In the genomic region with DNA sequence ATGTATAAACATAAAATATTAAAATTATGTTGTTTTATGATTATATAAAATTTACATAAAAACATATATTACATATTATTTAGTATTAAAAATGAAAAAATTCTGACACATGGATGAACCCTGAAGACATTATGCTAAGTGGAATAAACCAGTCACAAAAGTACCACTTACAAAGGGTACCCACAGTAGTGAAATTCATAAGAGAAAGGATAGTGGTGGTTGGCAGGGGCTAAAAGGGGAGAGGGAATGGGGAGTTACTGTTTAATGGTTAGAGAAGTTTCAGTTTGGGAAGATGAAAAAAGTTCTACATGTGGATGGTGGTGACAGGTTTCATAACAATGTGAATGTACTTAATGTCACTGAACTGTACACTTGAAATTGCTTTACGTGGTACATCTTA, we compare ENCODE assay signal across 19 cellular contexts. TPM values are rescaled to one million over a fixed set of nuclear protein-coding genes. Genes with fewer than 3 reads are reported as not detected.
A peak's percentile ranks its signal among the peaks of the same experiment; 100 is the strongest.
DNase-seq lines count a peak whose midpoint lies in the region; ATAC-seq, FAIRE-seq and TF ChIP-seq lines count a peak whose summit lies in the region.
"Had no signal": no experiment of that assay in that cellular context is flagged by ENCODE, and none has a peak within 500 bp of the region (broad histone marks: within the 10 kb centered on the region; RNA-seq: fewer than 3 reads in every experiment).

No MANE protein-coding gene starts in this region.

- H3K27me3 Mint-ChIP-seq in activated CD4-positive, alpha-beta T cell treated with anti-CD3 and anti-CD28 coated beads for 36 hours: no peaks in the 10 kb centered on the region
- no peaks in the 10 kb centered on the region for H3K27me3 Mint-ChIP-seq in progenitor cell of endocrine pancreas
- H3K27me3 Mint-ChIP-seq: CD8-positive, alpha-beta memory T cell had no signal

- no peak for TF ChIP-seq CTCF in progenitor cell of endocrine pancreas (IDR thresholded peaks at IDR 0.05; ENCODE audit: unreplicated experiment)
- TF ChIP-seq CTCF in tibial nerve (IDR thresholded peaks at IDR 0.05): no peak

- POLR2A ChIA-PET in activated CD4-positive, alpha-beta T cell treated with anti-CD3 and anti-CD28 coated beads for 36 hours (lab: Charles Lee): no interaction called here

- no peaks in the 10 kb centered on the region for H3K9me3 Mint-ChIP-seq in activated CD4-positive, alpha-beta T cell treated with anti-CD3 and anti-CD28 coated beads for 36 hours (ENCODE audit: low read depth)
- no peaks in the 10 kb centered on the region for H3K9me3 Mint-ChIP-seq in progenitor cell of endocrine pancreas (ENCODE audit: low read depth)
- H3K9me3 Mint-ChIP-seq: CD8-positive, alpha-beta memory T cell; HFFc6 had no signal

- ATAC-seq in activated CD4-positive, alpha-beta T cell treated with anti-CD3 and anti-CD28 coated beads for 36 hours: peak; percentile 26

- no peak overlapping the region for H3K27ac Mint-ChIP-seq in activated CD4-positive, alpha-beta T cell treated with anti-CD3 and anti-CD28 coated beads for 36 hours
- H3K27ac Mint-ChIP-seq in progenitor cell of endocrine pancreas: peak overlapping the region; percentile 26
- H3K27ac Mint-ChIP-seq: HFFc6 had no signal

- peaks cover 0 to 37% (median 6%) of the 10 kb centered on the region in 4 donors for H3K4me1 ChIP-seq in tibial nerve
- H3K4me1 ChIP-seq: BLaER1 had no signal

- H3K27ac ChIP-seq in tibial nerve: no peak overlapping the region
- H3K27ac ChIP-seq: 22Rv1, BLaER1 had no signal

- H3K36me3 Mint-ChIP-seq in activated CD4-positive, alpha-beta T cell treated with anti-CD3 and anti-CD28 coated beads for 36 hours (ENCODE audit: low read depth): no peaks in the 10 kb centered on the region
- H3K36me3 Mint-ChIP-seq in progenitor cell of endocrine pancreas (ENCODE audit: insufficient read depth): no peaks in the 10 kb centered on the region

- CTCF ChIA-PET in activated CD4-positive, alpha-beta T cell treated with anti-CD3 and anti-CD28 coated beads for 36 hours (lab: Charles Lee): no interaction called here

- H3K9me3 ChIP-seq in tibial nerve: no peaks in the 10 kb centered on the region
- H3K9me3 ChIP-seq: BLaER1, Caco-2 had no signal

- TF ChIP-seq EP300 in tibial nerve (IDR thresholded peaks at IDR 0.05): no peak

- DNase-seq in activated CD4-positive, alpha-beta T cell treated with anti-CD3 and anti-CD28 coated beads for 36 hours: no peak
- DNase-seq in activated CD4-positive, alpha-beta T cell treated with anti-CD3 and anti-CD28 coated beads for 48 hours: no peak
- DNase-seq in progenitor cell of endocrine pancreas (ENCODE audit: low spot score, unreplicated experiment): no peak
- no peak for DNase-seq in HTR-8/SVneo (ENCODE audit: insufficient read length, low spot score)
- no peak for DNase-seq in NCI-H2029 treated with DMSO at 0.1 percent for 48 hours (lab: John Stamatoyannopoulos, UW)
- no peak for DNase-seq in tibial nerve (ENCODE audit: low spot score in 2 of 2)
- DNase-seq: AML-193; Caco-2; CD8-positive, alpha-beta memory T cell; DMS53; GF-D8; HCEC 1CT; HFFc6 had no signal

- no peaks in the 10 kb centered on the region for H3K36me3 ChIP-seq in tibial nerve
- H3K36me3 ChIP-seq: BLaER1 had no signal

- intact Hi-C loops in activated CD4-positive, alpha-beta T cell treated with anti-CD3 and anti-CD28 coated beads for 36 hours (cut with DNase I, micrococcal nuclease): no loop called here

- TF ChIP-seq POLR2A in tibial nerve (IDR thresholded peaks at IDR 0.05): no peak

- 82 to 91% methylated on average over 1 of the region's 1 CpG for WGBS in tibial nerve, 2 donors

- peak; percentile 85 for FAIRE-seq in A204.1 (lab: Jason Lieb, UNC)
- peak; percentile 80 for FAIRE-seq in colon (lab: Jason Lieb, UNC)
- FAIRE-seq in HTR-8/SVneo (lab: Jason Lieb, UNC): no peak
- FAIRE-seq: GM19239, H1 had no signal

- no peak overlapping the region for H3K4me3 Mint-ChIP-seq in activated CD4-positive, alpha-beta T cell treated with anti-CD3 and anti-CD28 coated beads for 36 hours
- no peak overlapping the region for H3K4me3 Mint-ChIP-seq in progenitor cell of endocrine pancreas (ENCODE audit: low read depth)
- H3K4me3 Mint-ChIP-seq: CD8-positive, alpha-beta memory T cell; HFFc6 had no signal

- no peak overlapping the region for H3K4me3 ChIP-seq in tibial nerve
- H3K4me3 ChIP-seq: BLaER1 had no signal

- peaks cover 9% of the 10 kb centered on the region for H3K4me1 Mint-ChIP-seq in activated CD4-positive, alpha-beta T cell treated with anti-CD3 and anti-CD28 coated beads for 36 hours
- peaks cover 3% of the 10 kb centered on the region for H3K4me1 Mint-ChIP-seq in progenitor cell of endocrine pancreas (ENCODE audit: low read depth)

- H3K27me3 ChIP-seq in tibial nerve: no peaks in the 10 kb centered on the region
- H3K27me3 ChIP-seq: BLaER1 had no signal

RNA-seq across cellular contexts. Expression of a gene that starts 41.4 kb away (rescaled TPM):
- 10 to 100 TPM; 16.9 to 18.9 TPM for total RNA-seq in activated CD4-positive, alpha-beta T cell treated with anti-CD3 and anti-CD28 coated beads for 36 hours
- total RNA-seq in progenitor cell of endocrine pancreas (21.7 and 26.8 TPM in 2 replicates), tibial nerve (10 to 100 TPM; 21.1 to 32.4 (median 30.4) TPM)
